ENCODE assay signal across 27 cellular contexts in genomic region chr12:64792128-64792527, GRCh38.
DNase-seq lines count a peak whose midpoint lies in the region; ATAC-seq and FAIRE-seq lines count a peak whose summit lies in the region.
"Had no signal": no experiment of that assay in that cellular context is flagged by ENCODE, and none has a peak within 500 bp of the region (broad histone marks: within the 10 kb centered on the region; RNA-seq: fewer than 3 reads in every experiment).

No MANE protein-coding gene starts in this region.

- H3K27ac ChIP-seq in substantia nigra (ENCODE audit: low read depth, low read length, poor library complexity, severe bottlenecking), result no peak overlapping the region
- H3K27ac ChIP-seq: BLaER1 had no signal

- peak; percentile 42 for ATAC-seq in HG02678 (IDR thresholded peaks at IDR 0.05; ENCODE audit: unreplicated experiment)
- peak; percentile 71 for ATAC-seq in HG03354 (IDR thresholded peaks at IDR 0.05; ENCODE audit: poor library complexity, severe bottlenecking, unreplicated experiment)
- ATAC-seq in HG03159 (IDR thresholded peaks at IDR 0.05; ENCODE audit: unreplicated experiment), result no peak
- ATAC-seq: GM23338, PC-3 had no signal

- DNase-seq in GM18507 (ENCODE audit: extremely low spot score, insufficient read length, low read depth) (no peak), kidney tubule cell (ENCODE audit: low spot score) (peak; percentile 36), substantia nigra (lab: John Stamatoyannopoulos, UW) (no peak), NCI-H2107 (lab: John Stamatoyannopoulos, UW) (no peak), EL (no peak)
- DNase-seq: CD4-positive, CD25-positive, alpha-beta regulatory T cell; DMS153; H9; HFFc6; KBM-7; MV-4-11; NCI-H1105; NCI-H1436 treated with DMSO at 0.1 percent for 48 hours; NCI-H1930; NCI-H446; NCI-H524 treated with DMSO at 0.1 percent for 48 hours; NCI-H774; PC-3; SK-N-SH; SW 1271 had no signal

- FAIRE-seq in GM18507 (lab: Jason Lieb, UNC), result peak; percentile 5
- FAIRE-seq: A204.1, HTR-8/SVneo had no signal
